11 cellular contexts compared by ENCODE assay signal in genomic region chr21:28771790-28772501, GRCh38.
DNase-seq lines count a peak whose midpoint lies in the region; ATAC-seq and TF ChIP-seq lines count a peak whose summit lies in the region.
"Had no signal": no experiment of that assay in that cellular context is flagged by ENCODE, and none has a peak within 500 bp of the region (broad histone marks: within the 10 kb centered on the region; RNA-seq: fewer than 3 reads in every experiment).

No MANE protein-coding gene starts in this region.

- 0 out of 2 replicates have a peak, but pooled peaks cover 3% of the 10 kb centered on the region for H3K9me3 Mint-ChIP-seq in HFFc6
- H3K9me3 Mint-ChIP-seq in stimulated activated naive CD8-positive, alpha-beta T cell treated with anti-CD3 and anti-CD28 coated beads, Interleukin-15, amount 100 ng/mL, for 72 hours, result peaks cover 12% of the 10 kb centered on the region in 2 donors

- H3K27me3 ChIP-seq in adipocyte (replicated peaks; ENCODE audit: control insufficient read depth, insufficient read depth, low read length), result no peaks in the 10 kb centered on the region

- peak; percentile 32 for ATAC-seq in stimulated activated naive CD8-positive, alpha-beta T cell treated with anti-CD3 and anti-CD28 coated beads, Interleukin-15, amount 100 ng/mL, for 72 hours
- no peak for ATAC-seq in GM19328 (IDR thresholded peaks at IDR 0.05; ENCODE audit: unreplicated experiment)
- ATAC-seq: stimulated activated memory B cell treated with anti-CD40 and anti-IgM and Interleukin-4, amounts not matched to agents 10 μg/mL and 1 μg/mL and 100 μg/mL, for 72 hours had no signal

- H3K36me3 ChIP-seq in adipocyte (ENCODE audit: control insufficient read depth, insufficient read depth, low read length, severe bottlenecking), result no peaks in the 10 kb centered on the region

- H3K9me3 ChIP-seq in adipocyte (ENCODE audit: control insufficient read depth, low read length), result no peaks in the 10 kb centered on the region

- H3K27ac Mint-ChIP-seq in HFFc6, result peak overlapping the region; percentile 73
- H3K27ac Mint-ChIP-seq in stimulated activated naive CD8-positive, alpha-beta T cell treated with anti-CD3 and anti-CD28 coated beads, Interleukin-15, amount 100 ng/mL, for 72 hours, result peak overlapping the region in 1 of 2 donors; percentile 94
- H3K27ac Mint-ChIP-seq: activated naive CD4-positive, alpha-beta T cell treated with anti-CD3 and anti-CD28 coated beads, Interleukin-2, amount 50 U/mL, for 24 hours; stimulated activated memory B cell treated with anti-CD40 and anti-IgM and Interleukin-4, amounts not matched to agents 10 μg/mL and 1 μg/mL and 100 μg/mL, for 72 hours had no signal

- H3K4me1 ChIP-seq in adipocyte (ENCODE audit: control insufficient read depth, insufficient read depth, low read length), result peaks cover 72% of the 10 kb centered on the region

- no peaks in the 10 kb centered on the region for H3K36me3 Mint-ChIP-seq in HFFc6 (ENCODE audit: low read depth)
- H3K36me3 Mint-ChIP-seq: stimulated activated memory B cell treated with anti-CD40 and anti-IgM and Interleukin-4, amounts not matched to agents 10 μg/mL and 1 μg/mL and 100 μg/mL, for 72 hours had no signal

- peak overlapping the region; percentile 88 for H3K9ac ChIP-seq in adipocyte (ENCODE audit: low read length)

- no peaks in the 10 kb centered on the region for H3K27me3 Mint-ChIP-seq in HFFc6 (ENCODE audit: insufficient read depth)
- no peaks in the 10 kb centered on the region for H3K27me3 Mint-ChIP-seq in stimulated activated naive CD8-positive, alpha-beta T cell treated with anti-CD3 and anti-CD28 coated beads, Interleukin-15, amount 100 ng/mL, for 72 hours
- H3K27me3 Mint-ChIP-seq: activated naive CD4-positive, alpha-beta T cell treated with anti-CD3 and anti-CD28 coated beads, Interleukin-2, amount 50 U/mL, for 24 hours; stimulated activated memory B cell treated with anti-CD40 and anti-IgM and Interleukin-4, amounts not matched to agents 10 μg/mL and 1 μg/mL and 100 μg/mL, for 72 hours had no signal

- peak; percentile 75 for DNase-seq in HFFc6
- DNase-seq in adipocyte (ENCODE audit: low read depth), result peak; percentile 86
- DNase-seq in hepatic stellate cell (ENCODE audit: low spot score), result peak; percentile 24
- DNase-seq in stimulated activated naive CD8-positive, alpha-beta T cell treated with anti-CD3 and anti-CD28 coated beads, Interleukin-15, amount 100 ng/mL, for 72 hours, result no peak
- no peak for DNase-seq in D341Med (ENCODE audit: low spot score)
- no peak for DNase-seq in SHP77 treated with DMSO at 0.1 percent for 48 hours (lab: John Stamatoyannopoulos, UW)
- DNase-seq in DMS 273 treated with DMSO at 0.1 percent for 48 hours (lab: John Stamatoyannopoulos, UW), result no peak
- DNase-seq: NCI-H1436 had no signal

- TF ChIP-seq CTCF in HFFc6 (IDR thresholded peaks at IDR 0.05), result no peak

- peak overlapping the region; percentile 43; the same call in 1 of the 2 replicates for H3K4me3 Mint-ChIP-seq in HFFc6
- H3K4me3 Mint-ChIP-seq in stimulated activated naive CD8-positive, alpha-beta T cell treated with anti-CD3 and anti-CD28 coated beads, Interleukin-15, amount 100 ng/mL, for 72 hours, result peak overlapping the region in 1 of 2 donors; percentile 38
- H3K4me3 Mint-ChIP-seq: activated naive CD4-positive, alpha-beta T cell treated with anti-CD3 and anti-CD28 coated beads, Interleukin-2, amount 50 U/mL, for 24 hours; stimulated activated memory B cell treated with anti-CD40 and anti-IgM and Interleukin-4, amounts not matched to agents 10 μg/mL and 1 μg/mL and 100 μg/mL, for 72 hours had no signal

- peaks cover 58% of the 10 kb centered on the region for H3K4me1 Mint-ChIP-seq in HFFc6 (ENCODE audit: low read depth)
- H3K4me1 Mint-ChIP-seq in stimulated activated naive CD8-positive, alpha-beta T cell treated with anti-CD3 and anti-CD28 coated beads, Interleukin-15, amount 100 ng/mL, for 72 hours, result peaks cover 26% of the 10 kb centered on the region
- H3K4me1 Mint-ChIP-seq: stimulated activated memory B cell treated with anti-CD40 and anti-IgM and Interleukin-4, amounts not matched to agents 10 μg/mL and 1 μg/mL and 100 μg/mL, for 72 hours had no signal

- peak overlapping the region; percentile 60 for H3K4me3 ChIP-seq in adipocyte (ENCODE audit: low read length)

Comparison
In these comparisons a context has a peak if more than half of its experiments do, and no peak if none do; other contexts are left out.
1. DNase-seq: peak in HFFc6 (single experiment), adipocyte (single experiment) and hepatic stellate cell (single experiment); none in stimulated activated naive CD8-positive, alpha-beta T cell treated with anti-CD3 and anti-CD28 coated beads, Interleukin-15, amount 100 ng/mL, for 72 hours (0 of 2), D341Med (single experiment), SHP77 treated with DMSO at 0.1 percent for 48 hours (single experiment) and DMS 273 treated with DMSO at 0.1 percent for 48 hours (single experiment).